ENCODE assay signal across 9 cellular contexts in the genomic region with DNA sequence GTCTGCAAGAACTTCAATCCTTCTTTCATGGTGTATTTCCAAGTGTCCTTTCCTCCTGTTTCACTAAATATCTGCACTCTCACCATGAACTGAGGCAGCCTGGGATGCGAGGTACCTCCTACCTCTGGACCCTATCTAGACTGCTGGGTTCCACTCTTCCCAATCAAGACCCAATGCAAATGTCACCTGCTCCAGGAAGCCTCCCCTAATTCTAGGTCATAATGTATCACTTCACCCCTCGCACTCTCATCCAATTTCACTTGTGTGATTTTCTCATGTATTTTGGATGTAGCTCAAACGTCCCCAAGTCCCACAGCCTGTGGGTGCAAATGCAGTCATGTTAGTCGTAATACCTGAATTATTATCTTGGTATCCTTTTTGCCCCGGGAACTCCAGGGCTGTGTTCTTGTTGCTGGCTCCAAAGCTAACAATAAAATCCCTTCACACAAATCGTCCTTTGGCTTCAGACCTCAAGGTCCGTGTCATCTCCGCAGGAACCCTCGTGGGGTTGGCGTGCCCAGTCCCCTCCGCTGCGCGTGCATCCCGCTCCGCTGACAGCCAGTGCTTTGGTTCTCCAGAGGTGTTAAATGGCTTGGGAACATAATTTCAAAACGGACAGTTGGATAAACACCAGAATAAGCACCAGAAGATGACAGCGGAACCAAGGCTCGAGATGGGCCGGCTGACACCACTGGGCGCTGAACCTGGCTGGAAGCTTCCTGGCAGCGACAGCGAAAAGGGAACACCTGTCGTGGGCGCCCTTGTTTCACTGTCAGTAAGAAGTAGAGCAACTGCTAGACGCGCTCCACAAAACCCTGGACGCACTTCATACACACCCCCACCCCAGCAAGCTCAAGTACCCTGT. TPM values are rescaled to one million over a fixed set of nuclear protein-coding genes. Genes with fewer than 3 reads are reported as not detected.
DNase-seq lines count a peak whose midpoint lies in the region; ATAC-seq, FAIRE-seq and TF ChIP-seq lines count a peak whose summit lies in the region.
"Had no signal": no experiment of that assay in that cellular context is flagged by ENCODE, and none has a peak within 500 bp of the region (broad histone marks: within the 10 kb centered on the region; RNA-seq: fewer than 3 reads in every experiment).

No MANE protein-coding gene starts in this region.

- no peaks in the 10 kb centered on the region for H3K9me3 ChIP-seq in CD4-positive, alpha-beta memory T cell (ENCODE audit: control insufficient read depth in 1 of 2, low read length in 2 of 2)
- peaks cover 22% of the 10 kb centered on the region; the same call in 1 of the 2 replicates for H3K9me3 ChIP-seq in NT2/D1 (ENCODE audit: insufficient read depth, low read length)
- no peaks in the 10 kb centered on the region for H3K9me3 ChIP-seq in neutrophil
- H3K9me3 ChIP-seq: mucosa of descending colon had no signal

- no peaks in the 10 kb centered on the region for H3K27me3 ChIP-seq in CD4-positive, alpha-beta memory T cell (ENCODE audit: insufficient read depth, low read length)
- H3K27me3 ChIP-seq in NT2/D1 (ENCODE audit: insufficient read depth, insufficient read length) (peaks cover 5% of the 10 kb centered on the region), neutrophil (no peaks in the 10 kb centered on the region)

- intact Hi-C loops in CD4-positive, alpha-beta memory T cell (cut with micrococcal nuclease), result loop anchor here (2.0 to 10.0 kb wide), 3 partner anchors 147 to 413 kb away; partner anchors contain the start of gene USP16

- H3K36me3 Mint-ChIP-seq in CD4-positive, alpha-beta memory T cell, result peaks cover 0 to 4% of the 10 kb centered on the region in 2 donors
- H3K36me3 Mint-ChIP-seq in effector memory CD8-positive, alpha-beta T cell (ENCODE audit: insufficient read depth), result peaks cover 15% of the 10 kb centered on the region

- H3K27me3 Mint-ChIP-seq in CD4-positive, alpha-beta memory T cell, result no peaks in the 10 kb centered on the region
- H3K27me3 Mint-ChIP-seq in effector memory CD8-positive, alpha-beta T cell, result no peaks in the 10 kb centered on the region

- peaks cover 0 to 2% (median 0%) of the 10 kb centered on the region in 8 donors for H3K9me3 Mint-ChIP-seq in CD4-positive, alpha-beta memory T cell
- no peaks in the 10 kb centered on the region for H3K9me3 Mint-ChIP-seq in effector memory CD8-positive, alpha-beta T cell

- DNase-seq in CD4-positive, alpha-beta memory T cell, result peak in 1 of 5 donors; percentile 14
- no peak for DNase-seq in NT2/D1 (ENCODE audit: low read depth, low spot score)
- no peak for DNase-seq in effector memory CD8-positive, alpha-beta T cell
- DNase-seq in NCI-H2227 treated with DMSO at 0.1 percent for 48 hours (lab: John Stamatoyannopoulos, UW), result no peak
- DNase-seq in frontal cortex (ENCODE audit: low spot score in 2 of 2), result no peak
- no peak for DNase-seq in stimulated activated CD4-positive, alpha-beta T cell treated with anti-CD3 and anti-CD28 coated beads, Interleukin-1b, Interleukin-23, amount 100 ng/mL, for 48 hours

- no peak for TF ChIP-seq CTCF in neutrophil (IDR thresholded peaks at IDR 0.05)

- H3K4me1 ChIP-seq in CD4-positive, alpha-beta memory T cell (ENCODE audit: insufficient read depth, low read length), result peaks cover 60% of the 10 kb centered on the region
- H3K4me1 ChIP-seq in NT2/D1 (ENCODE audit: insufficient read depth, insufficient read length), result peaks cover 5% of the 10 kb centered on the region
- peaks cover 44% of the 10 kb centered on the region in 2 experiments for H3K4me1 ChIP-seq in neutrophil (ENCODE audit: control insufficient read depth in 1 of 2, insufficient read depth in 1 of 2, low read depth in 1 of 2, low read length in 1 of 2)

- CTCF ChIA-PET in CD4-positive, alpha-beta memory T cell (lab: Charles Lee; ENCODE audit: partially characterized antibody), result interaction anchor here (0.8 to 1.6 kb wide), 4 partner anchors 9 to 218 kb away, joined by 3 to 4 read pairs (median 4); no protein-coding TSS in a partner anchor

- no peak for ATAC-seq in effector memory CD8-positive, alpha-beta T cell (replicated peaks)
- no peak for ATAC-seq in GM21526 (IDR thresholded peaks at IDR 0.05; ENCODE audit: low FRiP score, unreplicated experiment)

- H3K36me3 ChIP-seq in CD4-positive, alpha-beta memory T cell (ENCODE audit: insufficient read depth, low read length), result no peaks in the 10 kb centered on the region
- H3K36me3 ChIP-seq in NT2/D1 (ENCODE audit: insufficient read depth, insufficient read length, low read length) (no peaks in the 10 kb centered on the region), neutrophil (no peaks in the 10 kb centered on the region)

- peak overlapping the region; percentile 47 for H3K27ac ChIP-seq in CD4-positive, alpha-beta memory T cell (ENCODE audit: low read depth, low read length)
- H3K27ac ChIP-seq in neutrophil, result peak overlapping the region; percentile 100

- H3K4me3 Mint-ChIP-seq in CD4-positive, alpha-beta memory T cell, result peak overlapping the region; percentile 17 to 77 (median 71)
- H3K4me3 Mint-ChIP-seq in effector memory CD8-positive, alpha-beta T cell, result peak overlapping the region; percentile 64 to 89

- peak overlapping the region; percentile 33 to 81 (median 62) for H3K27ac Mint-ChIP-seq in CD4-positive, alpha-beta memory T cell
- peak overlapping the region; percentile 51 to 68 for H3K27ac Mint-ChIP-seq in effector memory CD8-positive, alpha-beta T cell

- no peak for FAIRE-seq in frontal cortex (lab: Jason Lieb, UNC)

- H3K9ac ChIP-seq in NT2/D1 (ENCODE audit: insufficient read length, low read depth), result peak overlapping the region; percentile 75

- peak overlapping the region in 1 of 2 donors; percentile 67 for H3K4me3 ChIP-seq in CD4-positive, alpha-beta memory T cell (ENCODE audit: low read length in 2 of 2)
- H3K4me3 ChIP-seq in NT2/D1 (ENCODE audit: insufficient read length, low read depth), result peak overlapping the region; percentile 54
- H3K4me3 ChIP-seq in neutrophil (ENCODE audit: low read depth in 1 of 2, low read length in 1 of 2), result peak overlapping the region; percentile 92 to 97

- POLR2A ChIA-PET in CD4-positive, alpha-beta memory T cell (lab: Charles Lee; ENCODE audit: partially characterized antibody), result interaction anchor here (1.2 to 4.3 kb wide), 5 partner anchors 152 to 295 kb away, joined by 5 to 42 read pairs (median 19); partner anchors contain the start of genes CCT8 and USP16

- H3K4me1 Mint-ChIP-seq in CD4-positive, alpha-beta memory T cell, result peaks cover 48 to 79% (median 65%) of the 10 kb centered on the region in 4 donors
- peaks cover 20 to 41% of the 10 kb centered on the region in 2 donors for H3K4me1 Mint-ChIP-seq in effector memory CD8-positive, alpha-beta T cell (ENCODE audit: low read depth in 2 of 2)

RNA-seq across cellular contexts. Expression of gene BACH1, which starts 1.0 kb away (rescaled TPM):
- total RNA-seq in CD4-positive, alpha-beta memory T cell, result 10 to 100 TPM; 46.5 to 49.0 TPM
- 10 to 100 TPM; 19.1 to 19.4 TPM for polyA plus RNA-seq in CD4-positive, alpha-beta memory T cell
- 136 TPM for total RNA-seq in frontal cortex
